In genomic region chr4:184252136-184253071, GRCh38 we compare ENCODE assay signal across 24 cellular contexts. TPM values are rescaled to one million over a fixed set of nuclear protein-coding genes. Genes with fewer than 3 reads are reported as not detected.
DNase-seq lines count a peak whose midpoint lies in the region.
"Had no signal": no experiment of that assay in that cellular context is flagged by ENCODE, and none has a peak within 500 bp of the region (broad histone marks: within the 10 kb centered on the region; RNA-seq: fewer than 3 reads in every experiment).

No MANE protein-coding gene starts in this region.

- H3K4me3 Mint-ChIP-seq in activated naive CD4-positive, alpha-beta T cell treated with anti-CD3 and anti-CD28 coated beads for 36 hours, result no peak overlapping the region
- no peak overlapping the region for H3K4me3 Mint-ChIP-seq in T-helper 1 cell treated with Interleukin-12 subunit alpha and Interleukin-12 subunit beta and Interleukin-4 antibody, amounts not matched to agents 30 μg/mL and 1 μg/mL, for 36 hours
- peak overlapping the region; percentile 52 for H3K4me3 Mint-ChIP-seq in stimulated activated naive CD8-positive, alpha-beta T cell treated with anti-CD3 and anti-CD28 coated beads, Interleukin-15, Interleukin-2, amounts not matched to agents 100 ng/mL and 50 ng/mL, for 24 hours
- H3K4me3 Mint-ChIP-seq: effector memory CD8-positive, alpha-beta T cell; mesothelial cell of epicardium had no signal

- no peaks in the 10 kb centered on the region for H3K27me3 Mint-ChIP-seq in activated naive CD4-positive, alpha-beta T cell treated with anti-CD3 and anti-CD28 coated beads for 36 hours (ENCODE audit: low read depth)
- no peaks in the 10 kb centered on the region for H3K27me3 Mint-ChIP-seq in T-helper 1 cell treated with Interleukin-12 subunit alpha and Interleukin-12 subunit beta and Interleukin-4 antibody, amounts not matched to agents 30 μg/mL and 1 μg/mL, for 36 hours (ENCODE audit: low read depth)
- no peaks in the 10 kb centered on the region for H3K27me3 Mint-ChIP-seq in stimulated activated naive CD8-positive, alpha-beta T cell treated with anti-CD3 and anti-CD28 coated beads, Interleukin-15, Interleukin-2, amounts not matched to agents 100 ng/mL and 50 ng/mL, for 24 hours
- H3K27me3 Mint-ChIP-seq: naive thymus-derived CD4-positive, alpha-beta T cell had no signal

- peak overlapping the region; percentile 78 for H3K27ac Mint-ChIP-seq in activated naive CD4-positive, alpha-beta T cell treated with anti-CD3 and anti-CD28 coated beads for 36 hours
- peak overlapping the region; percentile 53 for H3K27ac Mint-ChIP-seq in T-helper 1 cell treated with Interleukin-12 subunit alpha and Interleukin-12 subunit beta and Interleukin-4 antibody, amounts not matched to agents 30 μg/mL and 1 μg/mL, for 36 hours
- H3K27ac Mint-ChIP-seq in stimulated activated naive CD8-positive, alpha-beta T cell treated with anti-CD3 and anti-CD28 coated beads, Interleukin-15, Interleukin-2, amounts not matched to agents 100 ng/mL and 50 ng/mL, for 24 hours, result peak overlapping the region; percentile 98
- H3K27ac Mint-ChIP-seq: mesothelial cell of epicardium had no signal

- H3K36me3 Mint-ChIP-seq in activated naive CD4-positive, alpha-beta T cell treated with anti-CD3 and anti-CD28 coated beads for 36 hours (ENCODE audit: low read depth), result no peaks in the 10 kb centered on the region
- H3K36me3 Mint-ChIP-seq in T-helper 1 cell treated with Interleukin-12 subunit alpha and Interleukin-12 subunit beta and Interleukin-4 antibody, amounts not matched to agents 30 μg/mL and 1 μg/mL, for 36 hours (ENCODE audit: low read depth), result peaks cover 3% of the 10 kb centered on the region
- no peaks in the 10 kb centered on the region for H3K36me3 Mint-ChIP-seq in stimulated activated naive CD8-positive, alpha-beta T cell treated with anti-CD3 and anti-CD28 coated beads, Interleukin-15, Interleukin-2, amounts not matched to agents 100 ng/mL and 50 ng/mL, for 24 hours (ENCODE audit: low read depth)
- H3K36me3 Mint-ChIP-seq: mesothelial cell of epicardium had no signal

- DNase-seq in activated naive CD4-positive, alpha-beta T cell treated with anti-CD3 and anti-CD28 coated beads for 36 hours, result no peak
- DNase-seq in activated naive CD4-positive, alpha-beta T cell treated with anti-CD3 and anti-CD28 coated beads, Interleukin-2, amount 50 U/mL, for 16 hours, result no peak
- DNase-seq in ecto neural progenitor cell (ENCODE audit: low spot score), result peak; percentile 32
- no peak for DNase-seq in NAMALWA (ENCODE audit: low spot score)
- no peak for DNase-seq in anterior cingulate cortex (lab: John Stamatoyannopoulos, UW)
- DNase-seq: activated naive CD4-positive, alpha-beta T cell; aorta; effector memory CD8-positive, alpha-beta T cell; erythroblast; foreskin melanocyte; heart right ventricle; NCI-H1417 treated with DMSO at 0.1 percent for 48 hours; NCI-H2081; NCI-H226; NCI-H774; nucleus accumbens; psoas muscle; SK-N-SH had no signal

- peaks cover 20% of the 10 kb centered on the region for H3K4me1 Mint-ChIP-seq in activated naive CD4-positive, alpha-beta T cell treated with anti-CD3 and anti-CD28 coated beads for 36 hours (ENCODE audit: low read depth)
- H3K4me1 Mint-ChIP-seq in T-helper 1 cell treated with Interleukin-12 subunit alpha and Interleukin-12 subunit beta and Interleukin-4 antibody, amounts not matched to agents 30 μg/mL and 1 μg/mL, for 36 hours (ENCODE audit: low read depth), result peaks cover 24% of the 10 kb centered on the region
- peaks cover 33% of the 10 kb centered on the region for H3K4me1 Mint-ChIP-seq in stimulated activated naive CD8-positive, alpha-beta T cell treated with anti-CD3 and anti-CD28 coated beads, Interleukin-15, Interleukin-2, amounts not matched to agents 100 ng/mL and 50 ng/mL, for 24 hours (ENCODE audit: low read depth)

- intact Hi-C loops in activated naive CD4-positive, alpha-beta T cell treated with anti-CD3 and anti-CD28 coated beads for 36 hours (cut with micrococcal nuclease), result loop anchor here (5.0 kb wide), 1 partner anchor 155 kb away; no protein-coding TSS in a partner anchor

- CTCF ChIA-PET in activated naive CD4-positive, alpha-beta T cell treated with anti-CD3 and anti-CD28 coated beads for 36 hours (lab: Charles Lee), result interaction anchor here (0.5 to 4.3 kb wide), 10 partner anchors 7 to 224 kb away, joined by 3 to 52 read pairs (median 6); no protein-coding TSS in a partner anchor

- H3K9me3 Mint-ChIP-seq in activated naive CD4-positive, alpha-beta T cell treated with anti-CD3 and anti-CD28 coated beads for 36 hours, result peaks cover 1% of the 10 kb centered on the region
- no peaks in the 10 kb centered on the region for H3K9me3 Mint-ChIP-seq in T-helper 1 cell treated with Interleukin-12 subunit alpha and Interleukin-12 subunit beta and Interleukin-4 antibody, amounts not matched to agents 30 μg/mL and 1 μg/mL, for 36 hours
- H3K9me3 Mint-ChIP-seq in stimulated activated naive CD8-positive, alpha-beta T cell treated with anti-CD3 and anti-CD28 coated beads, Interleukin-15, Interleukin-2, amounts not matched to agents 100 ng/mL and 50 ng/mL, for 24 hours, result no peaks in the 10 kb centered on the region
- H3K9me3 Mint-ChIP-seq: effector memory CD8-positive, alpha-beta T cell; naive thymus-derived CD4-positive, alpha-beta T cell had no signal

RNA-seq across cellular contexts. Expression of gene ENPP6, which starts 34.7 kb away (rescaled TPM):
- not detected for total RNA-seq in activated naive CD4-positive, alpha-beta T cell treated with anti-CD3 and anti-CD28 coated beads for 36 hours
- total RNA-seq: HT-29, MCF 10A had no signal
